ENCODE assay signal across 12 cellular contexts in the genomic region with DNA sequence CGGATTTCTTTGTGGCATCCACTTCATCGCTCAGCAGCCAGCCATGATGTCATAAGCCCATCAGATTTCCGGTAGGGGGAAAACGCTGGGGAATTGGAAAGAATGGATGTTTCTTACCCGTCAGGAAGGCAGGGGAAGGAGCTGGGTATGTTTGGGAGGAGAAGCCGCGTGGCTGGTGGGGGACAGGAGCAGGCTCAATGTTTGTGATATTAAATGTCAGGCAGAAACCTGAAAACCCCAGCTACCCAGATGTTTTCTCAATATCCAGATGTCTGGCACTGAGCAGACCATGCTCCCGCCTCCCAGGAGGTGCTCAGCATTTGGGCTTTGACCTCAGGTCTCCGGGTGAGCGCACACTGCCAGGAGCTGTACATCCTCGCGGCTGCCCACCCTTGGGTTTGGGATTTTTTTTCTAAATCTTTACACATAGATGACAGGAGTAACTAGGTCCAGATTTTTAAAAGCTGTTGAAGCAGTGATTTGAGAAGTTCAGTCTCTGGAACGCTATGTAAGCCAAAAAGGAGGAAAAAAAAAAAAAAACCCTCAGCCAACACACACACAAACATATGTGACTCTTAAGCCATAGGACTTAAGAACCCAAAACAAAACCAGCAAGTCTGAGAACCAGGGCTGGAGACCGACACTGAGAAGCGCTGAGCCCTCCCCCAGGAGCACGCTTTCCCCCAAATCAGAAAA.
DNase-seq lines count a peak whose midpoint lies in the region; ATAC-seq and TF ChIP-seq lines count a peak whose summit lies in the region.
"Had no signal": no experiment of that assay in that cellular context is flagged by ENCODE, and none has a peak within 500 bp of the region (broad histone marks: within the 10 kb centered on the region; RNA-seq: fewer than 3 reads in every experiment).

No MANE protein-coding gene starts in this region.

- H3K9me3 ChIP-seq in endodermal cell (ENCODE audit: control insufficient read depth, low read length), result no peaks in the 10 kb centered on the region
- no peaks in the 10 kb centered on the region for H3K9me3 ChIP-seq in transverse colon

- H3K27ac Mint-ChIP-seq in endodermal cell (peak overlapping the region; percentile 88), mesothelial cell of epicardium (peak overlapping the region; percentile 91)
- H3K27ac Mint-ChIP-seq in activated naive CD8-positive, alpha-beta T cell treated with anti-CD3 and anti-CD28 coated beads for 36 hours, result no peak overlapping the region

- intact Hi-C loops in transverse colon (cut with DNase I; ENCODE audit: low total_unique reads), result no loop called here

- H3K4me3 Mint-ChIP-seq in endodermal cell (peak overlapping the region; percentile 32), mesothelial cell of epicardium (peak overlapping the region; percentile 34)
- H3K4me3 Mint-ChIP-seq in activated naive CD8-positive, alpha-beta T cell treated with anti-CD3 and anti-CD28 coated beads for 36 hours, result no peak overlapping the region

- ATAC-seq in GM19023 (IDR thresholded peaks at IDR 0.05; ENCODE audit: unreplicated experiment), result no peak

- H3K4me1 ChIP-seq in endodermal cell (ENCODE audit: control insufficient read depth, insufficient read depth, low read length) (peaks cover 7% of the 10 kb centered on the region), transverse colon (peaks cover 7 to 45% (median 26%) of the 10 kb centered on the region in 4 donors)

- H3K27me3 ChIP-seq in endodermal cell (ENCODE audit: control insufficient read depth, insufficient read depth, low read length, poor library complexity, severe bottlenecking), result peaks cover 22% of the 10 kb centered on the region
- peaks cover 17% of the 10 kb centered on the region for H3K27me3 ChIP-seq in transverse colon

- H3K27me3 Mint-ChIP-seq in endodermal cell (ENCODE audit: insufficient read depth) (peaks cover 12% of the 10 kb centered on the region), mesothelial cell of epicardium (ENCODE audit: low read depth) (peaks cover 61% of the 10 kb centered on the region)
- peaks cover 37% of the 10 kb centered on the region for H3K27me3 Mint-ChIP-seq in activated naive CD8-positive, alpha-beta T cell treated with anti-CD3 and anti-CD28 coated beads for 36 hours

- H3K4me3 ChIP-seq in endodermal cell (ENCODE audit: low read length) (peak overlapping the region; percentile 54), transverse colon (no peak overlapping the region)

- no peak for TF ChIP-seq POLR2A in transverse colon (IDR thresholded peaks at IDR 0.05)

- H3K27ac ChIP-seq in endodermal cell (ENCODE audit: low read depth, low read length) (peak overlapping the region; percentile 94), transverse colon (peak overlapping the region; percentile 39 to 79 (median 60))
- H3K27ac ChIP-seq: RWPE1 had no signal

- H3K9me3 Mint-ChIP-seq in endodermal cell, result no peaks in the 10 kb centered on the region
- no peaks in the 10 kb centered on the region for H3K9me3 Mint-ChIP-seq in mesothelial cell of epicardium
- no peaks in the 10 kb centered on the region for H3K9me3 Mint-ChIP-seq in activated naive CD8-positive, alpha-beta T cell treated with anti-CD3 and anti-CD28 coated beads for 36 hours

- no peaks in the 10 kb centered on the region for H3K36me3 ChIP-seq in endodermal cell (ENCODE audit: control insufficient read depth, insufficient read depth, low read length)
- no peaks in the 10 kb centered on the region for H3K36me3 ChIP-seq in transverse colon

- no peak for TF ChIP-seq EP300 in transverse colon (IDR thresholded peaks at IDR 0.05; ENCODE audit: low read depth)

- H3K9ac ChIP-seq in endodermal cell (ENCODE audit: extremely low read depth, low read length, poor library complexity, severe bottlenecking), result no peak overlapping the region

- H3K4me1 Mint-ChIP-seq in endodermal cell (peaks cover 41% of the 10 kb centered on the region), mesothelial cell of epicardium (peaks cover 44% of the 10 kb centered on the region)
- H3K4me1 Mint-ChIP-seq in activated naive CD8-positive, alpha-beta T cell treated with anti-CD3 and anti-CD28 coated beads for 36 hours, result peaks cover 24% of the 10 kb centered on the region

- DNase-seq in NCI-H82 (lab: John Stamatoyannopoulos, UW), result peak; percentile 51
- DNase-seq in NCI-H82 treated with DMSO at 0.1 percent for 48 hours (lab: John Stamatoyannopoulos, UW; ENCODE audit: unreplicated experiment), result no peak
- no peak for DNase-seq in endodermal cell
- no peak for DNase-seq in mesothelial cell of epicardium (ENCODE audit: low spot score in 2 of 2, unreplicated experiment in 2 of 2)
- no peak for DNase-seq in transverse colon
- DNase-seq in superior temporal gyrus (ENCODE audit: extremely low spot score), result no peak
- DNase-seq in activated naive CD8-positive, alpha-beta T cell treated with anti-CD3 and anti-CD28 coated beads for 36 hours, result no peak
- DNase-seq: ACHN; activated CD4-positive, alpha-beta T cell treated with anti-CD3 and anti-CD28 coated beads, Interleukin-2, amount 50 U/mL, for 48 hours; amniotic stem cell had no signal

- TF ChIP-seq CTCF in endodermal cell (conservative IDR thresholded peaks at IDR 0.05) (no peak), mesothelial cell of epicardium (IDR thresholded peaks at IDR 0.05; ENCODE audit: unreplicated experiment) (no peak), transverse colon (IDR thresholded peaks at IDR 0.05) (no peak)

- 31 to 41% methylated on average over 9 to 16 of the region's 16 CpGs for WGBS in endodermal cell (ENCODE audit: insufficient coverage in 1 of 2, insufficient read length in 1 of 2), 2 experiments
- 68 to 71% methylated on average over 10 to 16 of the region's 16 CpGs for WGBS in transverse colon (ENCODE audit: low coverage in 1 of 2), 2 donors

- H3K36me3 Mint-ChIP-seq in endodermal cell (ENCODE audit: low read depth), result no peaks in the 10 kb centered on the region
- no peaks in the 10 kb centered on the region for H3K36me3 Mint-ChIP-seq in mesothelial cell of epicardium
- no peaks in the 10 kb centered on the region for H3K36me3 Mint-ChIP-seq in activated naive CD8-positive, alpha-beta T cell treated with anti-CD3 and anti-CD28 coated beads for 36 hours

- in situ Hi-C loops in transverse colon (cut with MboI; ENCODE audit: low pct_ligation_motif_present in 1 of 4, low pct_unique_long_range_greater_than_20kb in 1 of 4, low sequenced_read_pairs in 3 of 4), result no loop called here
